In genomic region chr19:7196721-7197168, GRCh38 we compare ENCODE assay signal across 8 cellular contexts.
A peak's percentile ranks its signal among the peaks of the same experiment; 100 is the strongest.
DNase-seq lines count a peak whose midpoint lies in the region; ATAC-seq, FAIRE-seq and TF ChIP-seq lines count a peak whose summit lies in the region.

No MANE protein-coding gene starts in this region.

- H4K20me1 ChIP-seq in PC-3 (ENCODE audit: low read length) (no peaks in the 10 kb centered on the region), endothelial cell of umbilical vein (replicated peaks; ENCODE audit: control insufficient read depth, extremely low read depth, insufficient read depth, low read length) (no peaks in the 10 kb centered on the region)

- peaks cover 7% of the 10 kb centered on the region; the same call in 1 of the 2 replicates for H3K4me1 ChIP-seq in PC-3 (ENCODE audit: insufficient read depth, low read length)
- H3K4me1 ChIP-seq in endothelial cell of umbilical vein (ENCODE audit: control insufficient read depth, extremely low read depth, insufficient read depth, low read length), result peaks cover 7% of the 10 kb centered on the region
- H3K4me1 ChIP-seq in neuron (ENCODE audit: insufficient read depth, low read length), result peaks cover 13% of the 10 kb centered on the region

- dilution Hi-C loops in endothelial cell of umbilical vein (cut with MboI; ENCODE audit: extremely low pct_ligation_motif_present, low sequenced_read_pairs), result no loop called here

- no peak for TF ChIP-seq POLR2A in endothelial cell of umbilical vein (IDR thresholded peaks at IDR 0.05; ENCODE audit: low read depth, low read length)

- H3K9me1 ChIP-seq in endothelial cell of umbilical vein (replicated peaks; ENCODE audit: control insufficient read depth, extremely low read depth, insufficient read depth, low read length), result no peaks in the 10 kb centered on the region

- FAIRE-seq in endothelial cell of umbilical vein (lab: Jason Lieb, UNC), result no peak

- H3K4me2 ChIP-seq in PC-3 (ENCODE audit: low read length), result peak overlapping the region; percentile 82
- H3K4me2 ChIP-seq in endothelial cell of umbilical vein (ENCODE audit: insufficient read depth, low read length), result peak overlapping the region; percentile 64

- H3K79me2 ChIP-seq in PC-3 (ENCODE audit: low read length), result no peaks in the 10 kb centered on the region
- H3K79me2 ChIP-seq in endothelial cell of umbilical vein (ENCODE audit: control insufficient read depth, insufficient read depth, low read length), result no peaks in the 10 kb centered on the region

- no peaks in the 10 kb centered on the region for H3K36me3 ChIP-seq in BJ (ENCODE audit: control insufficient read depth, insufficient read depth, low read length)
- H3K36me3 ChIP-seq in PC-3 (ENCODE audit: low read depth, low read length), result no peaks in the 10 kb centered on the region
- no peaks in the 10 kb centered on the region for H3K36me3 ChIP-seq in endothelial cell of umbilical vein (ENCODE audit: control insufficient read depth in 2 of 2, extremely low read depth in 1 of 2, insufficient read depth in 2 of 2, low read length in 2 of 2)
- no peaks in the 10 kb centered on the region for H3K36me3 ChIP-seq in neuron (ENCODE audit: insufficient read depth, low read length)

- DNase-seq in BJ (ENCODE audit: low read depth) (no peak), PC-3 (no peak), endothelial cell of umbilical vein (ENCODE audit: low read depth, low spot score) (no peak), amniotic stem cell (lab: John Stamatoyannopoulos, UW) (no peak), GM19238 (ENCODE audit: insufficient read length, low spot score) (no peak)

- TF ChIP-seq CTCF in BJ (IDR thresholded peaks at IDR 0.05; ENCODE audit: insufficient read depth, low read depth, low read length), result no peak
- no peak for TF ChIP-seq CTCF in PC-3 (conservative IDR thresholded peaks at IDR 0.05; ENCODE audit: low read depth, low read length)
- no peak for TF ChIP-seq CTCF in endothelial cell of umbilical vein (IDR thresholded peaks at IDR 0.05; ENCODE audit: extremely low read depth in 1 of 2, insufficient read depth in 1 of 2, low read depth in 1 of 2, low read length in 2 of 2)

- H2AFZ ChIP-seq in PC-3 (ENCODE audit: low read length) (peak overlapping the region; percentile 95), endothelial cell of umbilical vein (ENCODE audit: low read depth, low read length) (peak overlapping the region; percentile 98), neuron (ENCODE audit: low read depth, low read length) (peak overlapping the region; percentile 48)

- CTCF ChIA-PET in BJ (lab: Yijun Ruan, JAX), result interaction anchor here (0.7 to 1.6 kb wide), 4 partner anchors 9 to 95 kb away, joined by 3 to 4 read pairs (median 3); no protein-coding TSS in a partner anchor
- CTCF ChIA-PET in PC-3 (lab: Charles Lee), result no interaction called here
- CTCF ChIA-PET in endothelial cell of umbilical vein (lab: Charles Lee), result interaction anchor here (0.6 to 1.5 kb wide), 3 partner anchors 13 to 157 kb away, joined by 3 to 7 read pairs (median 3); partner anchors contain the start of gene INSR

- H3K9ac ChIP-seq in PC-3 (ENCODE audit: low read length) (no peak overlapping the region), endothelial cell of umbilical vein (replicated peaks; ENCODE audit: extremely low read depth, insufficient read depth, low read length) (peak overlapping the region; percentile 12)

- intact Hi-C loops in PC-3 (cut with micrococcal nuclease) (loop anchor here (2.0 to 5.0 kb wide), 2 partner anchors 94 to 146 kb away; no protein-coding TSS in a partner anchor), endothelial cell of umbilical vein (cut with micrococcal nuclease) (loop anchor here (1.0 to 2.0 kb wide), 3 partner anchors 7 to 144 kb away; no protein-coding TSS in a partner anchor)

- BruUV-seq in PC-3 (replicated peaks; lab: Mats Ljungman, UMichigan), result no TSS peak
- BruUV-seq in endothelial cell of umbilical vein (replicated peaks; lab: Mats Ljungman, UMichigan), result no TSS peak

- H3F3A ChIP-seq in PC-3 (ENCODE audit: low read length, unreplicated experiment), result no peaks in the 10 kb centered on the region

- POLR2A ChIA-PET in BJ (lab: Charles Lee), result interaction anchor here (0.8 kb wide), 1 partner anchor 98 kb away, joined by 3 read pairs; the partner anchor contains the start of gene INSR
- POLR2A ChIA-PET in PC-3 (lab: Charles Lee; ENCODE audit: unreplicated experiment), result interaction anchor here (0.5 kb wide), 1 partner anchor 125 kb away, joined by 21 read pairs; no protein-coding TSS in a partner anchor
- POLR2A ChIA-PET in endothelial cell of umbilical vein (lab: Charles Lee), result interaction anchor here (0.5 kb wide), 1 partner anchor 9 kb away, joined by 3 read pairs; no protein-coding TSS in a partner anchor

- H3K9me3 ChIP-seq in PC-3 (ENCODE audit: low read length) (no peaks in the 10 kb centered on the region), endothelial cell of umbilical vein (replicated peaks; ENCODE audit: control insufficient read depth, insufficient read depth, low read length) (no peaks in the 10 kb centered on the region), neuron (ENCODE audit: low read length) (no peaks in the 10 kb centered on the region)

- no peak for ATAC-seq in PC-3
- ATAC-seq in GM21619 (IDR thresholded peaks at IDR 0.05; ENCODE audit: unreplicated experiment), result no peak
- ATAC-seq in GM21526 (IDR thresholded peaks at IDR 0.05; ENCODE audit: low FRiP score, unreplicated experiment), result no peak

- no peaks in the 10 kb centered on the region for H3K27me3 ChIP-seq in BJ (ENCODE audit: control insufficient read depth, insufficient read depth, low read length)
- no peaks in the 10 kb centered on the region for H3K27me3 ChIP-seq in PC-3 (ENCODE audit: low read length)
- H3K27me3 ChIP-seq in endothelial cell of umbilical vein (ENCODE audit: control insufficient read depth in 2 of 2, insufficient read depth in 2 of 2, low read length in 2 of 2), result no peaks in the 10 kb centered on the region
- H3K27me3 ChIP-seq in neuron (ENCODE audit: insufficient read depth, low read length), result no peaks in the 10 kb centered on the region

- H3K9me2 ChIP-seq in PC-3 (replicated peaks; ENCODE audit: low read length), result no peaks in the 10 kb centered on the region

- H3K27ac ChIP-seq in PC-3 (ENCODE audit: low read length) (no peak overlapping the region), endothelial cell of umbilical vein (ENCODE audit: insufficient read depth, low read depth, low read length) (no peak overlapping the region)

- H3K4me3 ChIP-seq in BJ (ENCODE audit: low read depth, low read length) (peak overlapping the region; percentile 40), PC-3 (ENCODE audit: low read length) (peak overlapping the region; percentile 88; the same call in 1 of the 2 replicates), endothelial cell of umbilical vein (replicated peaks in 1 of 3; ENCODE audit: insufficient read depth in 1 of 3, low read depth in 1 of 3, low read length in 3 of 3) (no peak overlapping the region), neuron (ENCODE audit: low read length) (peak overlapping the region; percentile 64)

TF ChIP-seq in endothelial cell of umbilical vein, 7 proteins besides CTCF, POLR2A, EP300 and RAD21:
- TF ChIP-seq POLR2AphosphoS5 (IDR thresholded peaks at IDR 0.05; ENCODE audit: insufficient read depth, low read depth, low read length), result no peak
- TF ChIP-seq GATA2 (IDR thresholded peaks at IDR 0.05; ENCODE audit: insufficient read depth, insufficient read length, low read depth, low read length), result no peak
- no peak for TF ChIP-seq JUN (IDR thresholded peaks at IDR 0.05; ENCODE audit: borderline replicate concordance, insufficient read depth, insufficient read length, low read depth)
- no peak for TF ChIP-seq EZH2 (IDR thresholded peaks at IDR 0.05; ENCODE audit: borderline replicate concordance, low read depth, low read length, severe bottlenecking)
- TF ChIP-seq FOS (IDR thresholded peaks at IDR 0.05; ENCODE audit: borderline replicate concordance, insufficient read depth, low read length), result no peak
- no peak for TF ChIP-seq MYC (IDR thresholded peaks at IDR 0.05; ENCODE audit: low read depth, low read length)
- no peak for TF ChIP-seq MAX (IDR thresholded peaks at IDR 0.05; ENCODE audit: insufficient read depth, insufficient read length)
TF ChIP-seq in endothelial cell of umbilical vein: peak in this region for 0.

Comparison
In these comparisons a context has a peak if more than half of its experiments do, and no peak if none do; other contexts are left out.
1. H3K4me3 ChIP-seq: peak in BJ (single experiment), PC-3 (single experiment) and neuron (single experiment); none in endothelial cell of umbilical vein (0 of 3).
2. H2AFZ ChIP-seq: peak in every context shown above with its lines; median percentile 98 in endothelial cell of umbilical vein; 95 in PC-3; 48 in neuron.